17 cellular contexts compared by ENCODE assay signal in genomic region chr7:130735273-130735716, GRCh38. TPM values are rescaled to one million over a fixed set of nuclear protein-coding genes. Genes with fewer than 3 reads are reported as not detected.
DNase-seq lines count a peak whose midpoint lies in the region; ATAC-seq and TF ChIP-seq lines count a peak whose summit lies in the region.
"Had no signal": no experiment of that assay in that cellular context is flagged by ENCODE, and none has a peak within 500 bp of the region (broad histone marks: within the 10 kb centered on the region; RNA-seq: fewer than 3 reads in every experiment).

No MANE protein-coding gene starts in this region.

- no peaks in the 10 kb centered on the region for H3K36me3 ChIP-seq in HEK293 (ENCODE audit: control insufficient read depth in 2 of 2, insufficient read depth in 1 of 2, low read length in 2 of 2)
- H3K36me3 ChIP-seq: adrenal gland, colonic mucosa had no signal

- no peak overlapping the region for H3K27ac ChIP-seq in HEK293 (ENCODE audit: extremely low read depth, low read depth, low read length)
- H3K27ac ChIP-seq: colonic mucosa had no signal

- peaks cover 7% of the 10 kb centered on the region for H3K9me3 Mint-ChIP-seq in activated CD4-positive, alpha-beta T cell treated with anti-CD3 and anti-CD28 coated beads for 36 hours (ENCODE audit: low read depth)
- H3K9me3 Mint-ChIP-seq in activated naive CD8-positive, alpha-beta T cell treated with anti-CD3 and anti-CD28 coated beads for 36 hours, result peaks cover 8% of the 10 kb centered on the region
- H3K9me3 Mint-ChIP-seq in nephron progenitor cell, result peaks cover 35% of the 10 kb centered on the region

- H3K36me3 Mint-ChIP-seq in activated CD4-positive, alpha-beta T cell treated with anti-CD3 and anti-CD28 coated beads for 36 hours (ENCODE audit: low read depth), result peaks cover 6% of the 10 kb centered on the region
- peaks cover 6% of the 10 kb centered on the region for H3K36me3 Mint-ChIP-seq in activated naive CD8-positive, alpha-beta T cell treated with anti-CD3 and anti-CD28 coated beads for 36 hours
- H3K36me3 Mint-ChIP-seq in nephron progenitor cell (ENCODE audit: low read depth), result peaks cover 21% of the 10 kb centered on the region

- CTCF ChIA-PET in activated CD4-positive, alpha-beta T cell treated with anti-CD3 and anti-CD28 coated beads for 36 hours (lab: Charles Lee), result interaction anchor here (0.9 kb wide), 1 partner anchor 23 kb away, joined by 3 read pairs; no protein-coding TSS in a partner anchor
- CTCF ChIA-PET in HEK293 (lab: Yijun Ruan, JAX), result interaction anchor here (0.7 to 1.0 kb wide), 3 partner anchors 20 to 230 kb away, joined by 3 to 4 read pairs (median 4); no protein-coding TSS in a partner anchor

- no peak for ATAC-seq in activated CD4-positive, alpha-beta T cell treated with anti-CD3 and anti-CD28 coated beads for 36 hours
- ATAC-seq in HG03571 (IDR thresholded peaks at IDR 0.05; ENCODE audit: unreplicated experiment) (no peak), GM18517 (IDR thresholded peaks at IDR 0.05; ENCODE audit: unreplicated experiment) (no peak)
- ATAC-seq: Right ventricle myocardium inferior had no signal

- peaks cover 8% of the 10 kb centered on the region for H3K4me1 Mint-ChIP-seq in activated CD4-positive, alpha-beta T cell treated with anti-CD3 and anti-CD28 coated beads for 36 hours
- peaks cover 9% of the 10 kb centered on the region for H3K4me1 Mint-ChIP-seq in activated naive CD8-positive, alpha-beta T cell treated with anti-CD3 and anti-CD28 coated beads for 36 hours
- peaks cover 6% of the 10 kb centered on the region for H3K4me1 Mint-ChIP-seq in nephron progenitor cell

- H3K4me3 Mint-ChIP-seq in activated CD4-positive, alpha-beta T cell treated with anti-CD3 and anti-CD28 coated beads for 36 hours, result peak overlapping the region; percentile 72
- peak overlapping the region; percentile 79 for H3K4me3 Mint-ChIP-seq in activated naive CD8-positive, alpha-beta T cell treated with anti-CD3 and anti-CD28 coated beads for 36 hours
- peak overlapping the region; percentile 87 for H3K4me3 Mint-ChIP-seq in nephron progenitor cell

- no peak for DNase-seq in activated CD4-positive, alpha-beta T cell treated with anti-CD3 and anti-CD28 coated beads for 36 hours
- no peak for DNase-seq in activated CD4-positive, alpha-beta T cell treated with anti-CD3 and anti-CD28 coated beads, Interleukin-2, amount 50 U/mL, for 48 hours
- no peak for DNase-seq in activated naive CD8-positive, alpha-beta T cell treated with anti-CD3 and anti-CD28 coated beads for 36 hours
- DNase-seq in nephron progenitor cell, result no peak
- DNase-seq in GM19240 (ENCODE audit: insufficient read length, low spot score), result no peak
- DNase-seq: adrenal gland; colonic mucosa; DMS53; mesendoderm; NCI-H1417 treated with DMSO at 0.1 percent for 48 hours; posterior cingulate gyrus; stimulated activated CD4-positive, alpha-beta T cell treated with anti-CD3 and anti-CD28 coated beads, Interleukin-1b, Interleukin-23, amount 100 ng/mL, for 48 hours had no signal

- H3K27me3 Mint-ChIP-seq in activated CD4-positive, alpha-beta T cell treated with anti-CD3 and anti-CD28 coated beads for 36 hours, result peaks cover 55% of the 10 kb centered on the region
- peaks cover 74% of the 10 kb centered on the region for H3K27me3 Mint-ChIP-seq in activated naive CD8-positive, alpha-beta T cell treated with anti-CD3 and anti-CD28 coated beads for 36 hours
- H3K27me3 Mint-ChIP-seq in nephron progenitor cell (ENCODE audit: low read depth, poor library complexity), result peaks cover 76% of the 10 kb centered on the region

- POLR2A ChIA-PET in activated CD4-positive, alpha-beta T cell treated with anti-CD3 and anti-CD28 coated beads for 36 hours (lab: Charles Lee), result interaction anchor here (0.6 kb wide), 1 partner anchor 340 kb away, joined by 3 read pairs; no protein-coding TSS in a partner anchor
- POLR2A ChIA-PET in HEK293 (lab: Yijun Ruan, JAX), result no interaction called here

- TF ChIP-seq CTCF in HEK293 (tag by site-specific recombination; IDR thresholded peaks at IDR 0.05) (no peak), nephron progenitor cell (IDR thresholded peaks at IDR 0.05) (no peak)

- intact Hi-C loops in activated CD4-positive, alpha-beta T cell treated with anti-CD3 and anti-CD28 coated beads for 36 hours (cut with DNase I, micrococcal nuclease), result loop anchor here in 1 of 2 experiments (2.0 to 10.0 kb wide), 2 partner anchors 242 to 950 kb away; partner anchors contain the start of gene MEST

- no peak overlapping the region for H3K27ac Mint-ChIP-seq in activated CD4-positive, alpha-beta T cell treated with anti-CD3 and anti-CD28 coated beads for 36 hours
- H3K27ac Mint-ChIP-seq in activated naive CD8-positive, alpha-beta T cell treated with anti-CD3 and anti-CD28 coated beads for 36 hours, result no peak overlapping the region
- H3K27ac Mint-ChIP-seq in nephron progenitor cell, result no peak overlapping the region

- H3K4me3 ChIP-seq in HEK293 (ENCODE audit: low read depth, low read length), result peak overlapping the region; percentile 71

- no peaks in the 10 kb centered on the region for H3K4me1 ChIP-seq in HEK293 (ENCODE audit: control insufficient read depth, insufficient read depth, low read length)
- H3K4me1 ChIP-seq: colonic mucosa had no signal

- no peaks in the 10 kb centered on the region for H3K9me3 ChIP-seq in HEK293 (ENCODE audit: control insufficient read depth, insufficient read depth, low read depth, low read length)
- H3K9me3 ChIP-seq: colonic mucosa had no signal

TF ChIP-seq in HEK293, 187 proteins besides CTCF, POLR2A, EP300 and RAD21 (continues in another document):
- TF ChIP-seq ZNF473 (tag by site-specific recombination; IDR thresholded peaks at IDR 0.05) (no peak), ATF2 (tag by site-specific recombination; IDR thresholded peaks at IDR 0.05; ENCODE audit: low read depth) (no peak), ZBTB11 (tag by site-specific recombination; conservative IDR thresholded peaks at IDR 0.05; ENCODE audit: low read depth) (no peak), OVOL3 (tag by site-specific recombination; IDR thresholded peaks at IDR 0.05) (no peak), ZNF311 (tag by site-specific recombination; IDR thresholded peaks at IDR 0.05; ENCODE audit: borderline replicate concordance) (no peak), ZNF175 (tag by site-specific recombination; IDR thresholded peaks at IDR 0.05) (no peak), ZNF221 (tag by site-specific recombination; IDR thresholded peaks at IDR 0.05; ENCODE audit: borderline replicate concordance) (no peak), YY2 (tag by site-specific recombination; IDR thresholded peaks at IDR 0.05) (no peak), ZNF132 (tag by site-specific recombination; IDR thresholded peaks at IDR 0.05; ENCODE audit: borderline replicate concordance) (no peak), ZFP37 (tag by site-specific recombination; IDR thresholded peaks at IDR 0.05) (no peak), BCL6B (tag by site-specific recombination; IDR thresholded peaks at IDR 0.05) (no peak), ZNF777 (tag by site-specific recombination; IDR thresholded peaks at IDR 0.05; ENCODE audit: borderline replicate concordance) (no peak)

RNA-seq across cellular contexts. Expression of gene KLF14, which starts 1.3 kb away (rescaled TPM):
- total RNA-seq in activated CD4-positive, alpha-beta T cell treated with anti-CD3 and anti-CD28 coated beads for 36 hours, result not detected
- not detected for total RNA-seq in activated naive CD8-positive, alpha-beta T cell treated with anti-CD3 and anti-CD28 coated beads for 36 hours
- total RNA-seq: colonic mucosa had no signal

RNA-seq across cellular contexts. Expression of gene TSGA13, which starts 49.0 kb away (rescaled TPM):
- not detected for total RNA-seq in activated CD4-positive, alpha-beta T cell treated with anti-CD3 and anti-CD28 coated beads for 36 hours
- total RNA-seq in activated naive CD8-positive, alpha-beta T cell treated with anti-CD3 and anti-CD28 coated beads for 36 hours, result not detected
- total RNA-seq: adrenal gland, colonic mucosa, HT1080, Right ventricle myocardium inferior had no signal
